In genomic region chr6:125835221-125835744, GRCh38 we compare ENCODE assay signal across 9 cellular contexts. TPM values are rescaled to one million over a fixed set of nuclear protein-coding genes. Genes with fewer than 3 reads are reported as not detected.
DNase-seq lines count a peak whose midpoint lies in the region; ATAC-seq and TF ChIP-seq lines count a peak whose summit lies in the region.
"Had no signal": no experiment of that assay in that cellular context is flagged by ENCODE, and none has a peak within 500 bp of the region (broad histone marks: within the 10 kb centered on the region; RNA-seq: fewer than 3 reads in every experiment).

No MANE protein-coding gene starts in this region.

- TF ChIP-seq POLR2A in body of pancreas (IDR thresholded peaks at IDR 0.05) (no peak), stomach (IDR thresholded peaks at IDR 0.05) (no peak)

- in situ Hi-C loops in GM23248 (cut with MboI) = no loop called here

- H3K27ac ChIP-seq in GM23248 (peak overlapping the region; percentile 57), body of pancreas (peak overlapping the region in 2 of 4 donors; percentile 19 to 50), hepatocyte (peak overlapping the region; percentile 33), stomach (peak overlapping the region in 3 of 5 donors; percentile 52 to 76 (median 53))

- 25 to 34% methylated on average over 2 of the region's 2 CpGs for WGBS in GM23248 (ENCODE audit: low coverage in 1 of 2, low lambda C conversion rate in 2 of 2, missing lambda C conversion rate in 2 of 2), 2 experiments
- 70 to 75% methylated on average over 2 of the region's 2 CpGs for WGBS in body of pancreas, 2 donors
- 77% methylated on average over 2 of the region's 2 CpGs for WGBS in hepatocyte (ENCODE audit: low lambda C conversion rate, missing lambda C conversion rate)
- WGBS in stomach, 5 donors = 58 to 79% (median 68%) methylated on average over 2 of the region's 2 CpGs

- ATAC-seq in body of pancreas = peak; percentile 68

- no peaks in the 10 kb centered on the region for H3K79me2 ChIP-seq in GM23248 (ENCODE audit: insufficient read depth)
- peaks cover 14% of the 10 kb centered on the region for H3K79me2 ChIP-seq in hepatocyte

- DNase-seq in GM23248 (peak; percentile 73), body of pancreas (no peak), hepatocyte (ENCODE audit: low spot score) (peak; percentile 31), stomach (no peak), NCI-H187 (lab: John Stamatoyannopoulos, UW) (no peak), retina (no peak), cerebellum (ENCODE audit: low spot score) (no peak), NCI-H146 treated with DMSO at 0.1 percent for 48 hours (lab: John Stamatoyannopoulos, UW; ENCODE audit: unreplicated experiment) (no peak)
- DNase-seq: central memory CD4-positive, alpha-beta T cell had no signal

- H3K4me3 ChIP-seq in GM23248 = no peak overlapping the region
- no peak overlapping the region for H3K4me3 ChIP-seq in body of pancreas
- no peak overlapping the region for H3K4me3 ChIP-seq in hepatocyte
- H3K4me3 ChIP-seq in stomach = no peak overlapping the region

- intact Hi-C loops in body of pancreas (cut with DNase I) (no loop called here), stomach (cut with DNase I; ENCODE audit: low total_unique reads) (no loop called here)

- peaks cover 18% of the 10 kb centered on the region for H3F3A ChIP-seq in GM23248 (ENCODE audit: insufficient read depth)

- H4K20me1 ChIP-seq in GM23248 (ENCODE audit: insufficient read depth) = no peaks in the 10 kb centered on the region
- H4K20me1 ChIP-seq in hepatocyte (ENCODE audit: insufficient read depth, poor library complexity, severe bottlenecking) = no peaks in the 10 kb centered on the region

- H2AFZ ChIP-seq in GM23248 (peak overlapping the region; percentile 23), hepatocyte (no peak overlapping the region)

- TF ChIP-seq CTCF in body of pancreas (IDR thresholded peaks at IDR 0.05) (no peak), hepatocyte (IDR thresholded peaks at IDR 0.05; ENCODE audit: poor library complexity) (no peak), stomach (IDR thresholded peaks at IDR 0.05) (no peak)

- H3K9ac ChIP-seq in GM23248 = peak overlapping the region; percentile 22

- H3K4me1 ChIP-seq in GM23248 (ENCODE audit: insufficient read depth) (peaks cover 12% of the 10 kb centered on the region; the same call in 1 of the 2 replicates), body of pancreas (peaks cover 13% of the 10 kb centered on the region), hepatocyte (ENCODE audit: insufficient read depth) (no peaks in the 10 kb centered on the region), stomach (peaks cover 8 to 59% (median 25%) of the 10 kb centered on the region in 4 donors)

- H3K9me2 ChIP-seq in GM23248 (ENCODE audit: insufficient read depth) (no peaks in the 10 kb centered on the region), hepatocyte (replicated peaks; ENCODE audit: insufficient read depth) (no peaks in the 10 kb centered on the region)

- no peaks in the 10 kb centered on the region for H3K36me3 ChIP-seq in GM23248 (ENCODE audit: low read depth)
- H3K36me3 ChIP-seq in body of pancreas (replicated peaks in 1 of 2; ENCODE audit: insufficient read depth in 1 of 2, low read depth in 2 of 2) = no peaks in the 10 kb centered on the region
- no peaks in the 10 kb centered on the region for H3K36me3 ChIP-seq in hepatocyte (replicated peaks; ENCODE audit: insufficient read depth, low read depth)
- no peaks in the 10 kb centered on the region for H3K36me3 ChIP-seq in stomach

- no peaks in the 10 kb centered on the region for H3K27me3 ChIP-seq in GM23248 (replicated peaks; ENCODE audit: insufficient read depth)
- no peaks in the 10 kb centered on the region for H3K27me3 ChIP-seq in body of pancreas
- no peaks in the 10 kb centered on the region for H3K27me3 ChIP-seq in hepatocyte
- no peaks in the 10 kb centered on the region for H3K27me3 ChIP-seq in stomach

- H3K4me2 ChIP-seq in GM23248 (ENCODE audit: unreplicated experiment) (peak overlapping the region; percentile 13), hepatocyte (peak overlapping the region; percentile 40)

- TF ChIP-seq EP300 in stomach (IDR thresholded peaks at IDR 0.05) = no peak

- H3K9me3 ChIP-seq in GM23248 (ENCODE audit: low read depth) (no peaks in the 10 kb centered on the region), body of pancreas (no peaks in the 10 kb centered on the region), hepatocyte (ENCODE audit: low read depth) (no peaks in the 10 kb centered on the region), stomach (no peaks in the 10 kb centered on the region)

RNA-seq across cellular contexts. Expression of gene NCOA7, which starts 44.5 kb away (rescaled TPM):
- total RNA-seq in GM23248 (2014; rRNA removed; shearing (Covaris generic)) = 6.1 and 10.2 TPM in 2 replicates
- 9.5 and 9.9 TPM in 2 replicates for polyA plus RNA-seq in GM23248 (2016; fragmentation: Nextera tagmentation; extraction: Ambion mirVana)
- total RNA-seq in body of pancreas = 10 to 100 TPM; 26.5 to 30.0 TPM
- 34.1 and 42.0 TPM in 2 replicates for total RNA-seq in hepatocyte
- 17.3 and 22.6 TPM in 2 replicates for polyA plus RNA-seq in hepatocyte
- 100 to 1,000 TPM in 1 of 5 donors, 10 to 100 TPM in 3, 1 to 10 TPM in 1; 1.2 to 131 (median 27.5) TPM for total RNA-seq in stomach
- 10 to 100 TPM; 13.7 to 26.0 (median 17.6) TPM for polyA plus RNA-seq in stomach
- total RNA-seq in cerebellum = 28.8 TPM

Comparison
In these comparisons a context has a peak if more than half of its experiments do, and no peak if none do; other contexts are left out.
1. DNase-seq: peak in GM23248 (single experiment) and hepatocyte (single experiment); none in body of pancreas (0 of 4), stomach (single experiment), NCI-H187 (0 of 2), retina (single experiment), cerebellum (single experiment) and NCI-H146 treated with DMSO at 0.1 percent for 48 hours (single experiment).